Comparison of ENCODE assay signal across 30 cellular contexts in the genomic region with DNA sequence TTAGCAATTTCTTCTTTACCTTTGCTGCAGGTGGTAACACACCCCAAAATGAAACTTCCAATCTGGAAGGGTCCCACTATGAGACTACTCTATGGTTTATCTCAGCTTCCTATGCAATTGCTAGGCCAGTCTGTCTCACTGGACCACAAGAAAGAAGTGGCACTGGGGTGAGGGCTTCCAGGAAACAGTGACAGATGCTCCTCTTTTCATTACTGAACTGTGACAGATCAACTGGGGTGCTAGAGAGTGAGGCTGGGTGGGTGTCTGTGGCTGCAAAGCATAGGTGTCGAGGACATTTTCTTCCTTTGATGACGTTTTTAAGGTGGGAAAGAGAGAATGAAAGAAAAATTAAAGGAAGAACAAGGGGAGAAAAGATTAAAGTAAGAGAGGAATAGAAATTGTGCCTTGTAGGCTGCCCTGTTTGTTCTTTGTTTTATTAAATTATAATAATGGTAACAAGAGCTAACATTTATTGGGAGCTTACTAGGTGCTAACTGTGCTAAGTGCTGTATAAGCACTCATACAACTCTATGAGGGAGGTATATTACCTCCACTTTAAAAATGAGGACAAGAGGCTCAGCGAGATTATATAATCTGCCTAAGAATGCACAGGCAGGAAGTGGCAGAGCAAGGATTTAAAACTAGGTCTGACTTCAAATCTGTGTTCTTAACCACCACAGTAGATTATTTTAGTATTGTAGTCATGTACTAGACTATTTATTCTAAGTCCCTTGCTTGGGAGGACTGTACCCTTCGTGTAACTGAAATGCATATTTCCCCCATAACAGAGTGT. TPM values are rescaled to one million over a fixed set of nuclear protein-coding genes. Genes with fewer than 3 reads are reported as not detected.
DNase-seq lines count a peak whose midpoint lies in the region; ATAC-seq and TF ChIP-seq lines count a peak whose summit lies in the region.
"Had no signal": no experiment of that assay in that cellular context is flagged by ENCODE, and none has a peak within 500 bp of the region (broad histone marks: within the 10 kb centered on the region; RNA-seq: fewer than 3 reads in every experiment).

No MANE protein-coding gene starts in this region.

- H3K4me2 ChIP-seq in BLaER1 treated with 17β-estradiol and CSF1 and Interleukin-3, amounts not matched to agents 10 nM and 100 nM, result peak overlapping the region in 8 of 11 experiments; percentile 0 to 53 (median 32); a peak in 14 of 22 replicates
- no peak overlapping the region for H3K4me2 ChIP-seq in osteoblast (ENCODE audit: insufficient read depth, low read length)
- H3K4me2 ChIP-seq: KMS-11 had no signal

- peaks cover 0 to 7% (median 0%) of the 10 kb centered on the region in 11 experiments; a peak in 3 of 22 replicates for H3K36me3 ChIP-seq in BLaER1 treated with 17β-estradiol and CSF1 and Interleukin-3, amounts not matched to agents 10 nM and 100 nM
- H3K36me3 ChIP-seq in CD8-positive, alpha-beta memory T cell (ENCODE audit: insufficient read depth, low read length), result no peaks in the 10 kb centered on the region
- H3K36me3 ChIP-seq in osteoblast (ENCODE audit: insufficient read depth, low read length), result no peaks in the 10 kb centered on the region
- H3K36me3 ChIP-seq: colonic mucosa, pancreas had no signal

- peaks cover 0 to 6% (median 0%) of the 10 kb centered on the region in 11 experiments; a peak in 1 of 22 replicates for H4K20me1 ChIP-seq in BLaER1 treated with 17β-estradiol and CSF1 and Interleukin-3, amounts not matched to agents 10 nM and 100 nM
- H4K20me1 ChIP-seq in osteoblast (ENCODE audit: insufficient read depth, low read length), result no peaks in the 10 kb centered on the region

- peak overlapping the region in 6 of 7 donors; percentile 15 to 50 (median 36) for H3K4me3 Mint-ChIP-seq in CD8-positive, alpha-beta memory T cell
- no peak overlapping the region for H3K4me3 Mint-ChIP-seq in activated T-helper 2 cell treated with anti-CD3 and anti-CD28 coated beads, Interferon-gamma antibody, Interleukin-2, Interleukin-4, amounts not matched to agents 10 μg/mL and 5 μg/mL and 100 μg/mL, durations not matched to agents 14 hours and 24 hours and 36 hours (ENCODE audit: low read depth)
- H3K4me3 Mint-ChIP-seq in natural killer cell, result peak overlapping the region; percentile 21
- H3K4me3 Mint-ChIP-seq: activated CD4-positive, alpha-beta T cell treated with anti-CD3 and anti-CD28 coated beads, Interleukin-2, amount 10 ng/mL, durations not matched to agents 24 days and 14 days; CD14-positive monocyte; nephron progenitor cell; T-helper 2 cell treated with Interferon-gamma antibody and Interleukin-4, amounts not matched to agents 5 μg/mL and 100 μg/mL, for 36 hours had no signal

- TF ChIP-seq CTCF in natural killer cell (IDR thresholded peaks at IDR 0.05) (no peak), osteoblast (IDR thresholded peaks at IDR 0.05; ENCODE audit: extremely low read depth, low read depth, low read length) (no peak)

- peak overlapping the region; percentile 3 to 97 (median 88) for H3K27ac Mint-ChIP-seq in CD8-positive, alpha-beta memory T cell
- peak overlapping the region; percentile 44 for H3K27ac Mint-ChIP-seq in activated T-helper 2 cell treated with anti-CD3 and anti-CD28 coated beads, Interferon-gamma antibody, Interleukin-2, Interleukin-4, amounts not matched to agents 10 μg/mL and 5 μg/mL and 100 μg/mL, durations not matched to agents 14 hours and 24 hours and 36 hours
- peak overlapping the region; percentile 33 to 71 for H3K27ac Mint-ChIP-seq in natural killer cell
- H3K27ac Mint-ChIP-seq: activated CD4-positive, alpha-beta T cell treated with anti-CD3 and anti-CD28 coated beads, Interleukin-2, amount 10 ng/mL, durations not matched to agents 24 days and 14 days; CD14-positive monocyte; nephron progenitor cell; T-helper 2 cell treated with Interferon-gamma antibody and Interleukin-4, amounts not matched to agents 5 μg/mL and 100 μg/mL, for 36 hours had no signal

- no peaks in the 10 kb centered on the region for H3K79me2 ChIP-seq in osteoblast (ENCODE audit: insufficient read depth, low read length)

- H3K4me1 ChIP-seq in BLaER1 treated with 17β-estradiol and CSF1 and Interleukin-3, amounts not matched to agents 10 nM and 100 nM, result peaks cover under 1 to 19% (median 13%) of the 10 kb centered on the region in 10 experiments; a peak in 17 of 20 replicates
- H3K4me1 ChIP-seq in CD8-positive, alpha-beta memory T cell (ENCODE audit: insufficient read depth, low read length), result no peaks in the 10 kb centered on the region
- H3K4me1 ChIP-seq in osteoblast (ENCODE audit: insufficient read depth, low read length), result peaks cover 7% of the 10 kb centered on the region
- H3K4me1 ChIP-seq: colonic mucosa, heart left ventricle, pancreas, suprapubic skin, upper lobe of right lung had no signal

- POLR2A ChIA-PET in CD8-positive, alpha-beta memory T cell (lab: Charles Lee), result no interaction called here

- H3K27me3 Mint-ChIP-seq in CD8-positive, alpha-beta memory T cell, result no peaks in the 10 kb centered on the region
- H3K27me3 Mint-ChIP-seq in activated T-helper 2 cell treated with anti-CD3 and anti-CD28 coated beads, Interferon-gamma antibody, Interleukin-2, Interleukin-4, amounts not matched to agents 10 μg/mL and 5 μg/mL and 100 μg/mL, durations not matched to agents 14 hours and 24 hours and 36 hours (ENCODE audit: low read depth), result no peaks in the 10 kb centered on the region
- no peaks in the 10 kb centered on the region for H3K27me3 Mint-ChIP-seq in natural killer cell (ENCODE audit: low read depth in 2 of 2)
- H3K27me3 Mint-ChIP-seq: activated CD4-positive, alpha-beta T cell treated with anti-CD3 and anti-CD28 coated beads, Interleukin-2, amount 10 ng/mL, durations not matched to agents 24 days and 14 days had no signal

- DNase-seq in CD8-positive, alpha-beta memory T cell, result peak in 2 of 5 donors; percentile 1 to 47
- DNase-seq in activated T-helper 2 cell treated with anti-CD3 and anti-CD28 coated beads, Interferon-gamma antibody, Interleukin-2, Interleukin-4, amounts not matched to agents 10 μg/mL and 5 μg/mL and 100 μg/mL, durations not matched to agents 14 hours and 24 hours and 36 hours (ENCODE audit: low spot score), result no peak
- no peak for DNase-seq in natural killer cell
- no peak for DNase-seq in amniotic stem cell (lab: John Stamatoyannopoulos, UW)
- DNase-seq in osteoblast (ENCODE audit: insufficient read length, low spot score, missing footprints), result no peak
- no peak for DNase-seq in NCI-H2029 treated with DMSO at 0.1 percent for 48 hours (lab: John Stamatoyannopoulos, UW)
- DNase-seq: activated CD4-positive, alpha-beta T cell treated with anti-CD3 and anti-CD28 coated beads, Interleukin-2, amount 10 ng/mL, durations not matched to agents 24 days and 14 days; activated gamma-delta T cell treated with Interleukin-2 at 50 U/mL for 16 hours; anterior cingulate cortex; colonic mucosa; foreskin fibroblast; GOT3; heart left ventricle; midbrain; MM.1S; NCI-H2081 treated with DMSO at 0.1 percent for 48 hours; NCI-H446 treated with DMSO at 0.1 percent for 48 hours; nephron progenitor cell; pancreas; PC-3; stimulated activated CD4-positive, alpha-beta T cell treated with anti-CD3 and anti-CD28 coated beads, Interleukin-2, amount 100 ng/mL, for 48 hours; upper lobe of right lung had no signal

- intact Hi-C loops in activated T-helper 2 cell treated with anti-CD3 and anti-CD28 coated beads, Interferon-gamma antibody, Interleukin-2, Interleukin-4, amounts not matched to agents 10 μg/mL and 5 μg/mL and 100 μg/mL, durations not matched to agents 14 hours and 24 hours and 36 hours (cut with micrococcal nuclease), result no loop called here
- intact Hi-C loops in natural killer cell (cut with micrococcal nuclease), result no loop called here

- H3K27me3 ChIP-seq in BLaER1 treated with 17β-estradiol and CSF1 and Interleukin-3, amounts not matched to agents 10 nM and 100 nM, result peaks cover 0 to 46% (median 0%) of the 10 kb centered on the region in 11 experiments; a peak in 4 of 22 replicates
- H3K27me3 ChIP-seq in CD8-positive, alpha-beta memory T cell (ENCODE audit: insufficient read depth, low read length, poor library complexity, severe bottlenecking), result no peaks in the 10 kb centered on the region
- no peaks in the 10 kb centered on the region for H3K27me3 ChIP-seq in osteoblast (ENCODE audit: insufficient read depth, low read length)
- H3K27me3 ChIP-seq: colonic mucosa, heart left ventricle, pancreas, suprapubic skin, upper lobe of right lung had no signal

- H3K9me3 ChIP-seq in BLaER1 treated with 17β-estradiol and CSF1 and Interleukin-3, amounts not matched to agents 10 nM and 100 nM (replicated peaks in 1 of 11), result no peaks in the 10 kb centered on the region
- no peaks in the 10 kb centered on the region for H3K9me3 ChIP-seq in CD8-positive, alpha-beta memory T cell (ENCODE audit: low read length)
- H3K9me3 ChIP-seq in osteoblast (ENCODE audit: low read depth, low read length), result no peaks in the 10 kb centered on the region
- H3K9me3 ChIP-seq: colonic mucosa, heart left ventricle, pancreas, suprapubic skin, upper lobe of right lung had no signal

- no peak overlapping the region for H3K9ac ChIP-seq in BLaER1 treated with 17β-estradiol and CSF1 and Interleukin-3, amounts not matched to agents 10 nM and 100 nM
- H3K9ac ChIP-seq: KMS-11 had no signal

- H3K36me3 Mint-ChIP-seq in CD8-positive, alpha-beta memory T cell, result peaks cover 0 to 6% (median 0%) of the 10 kb centered on the region in 3 donors
- H3K36me3 Mint-ChIP-seq in activated T-helper 2 cell treated with anti-CD3 and anti-CD28 coated beads, Interferon-gamma antibody, Interleukin-2, Interleukin-4, amounts not matched to agents 10 μg/mL and 5 μg/mL and 100 μg/mL, durations not matched to agents 14 hours and 24 hours and 36 hours (ENCODE audit: low read depth), result no peaks in the 10 kb centered on the region
- H3K36me3 Mint-ChIP-seq in natural killer cell, result no peaks in the 10 kb centered on the region

- no peak overlapping the region for H2AFZ ChIP-seq in osteoblast (ENCODE audit: low read length)

- H3K4me1 Mint-ChIP-seq in CD8-positive, alpha-beta memory T cell, result peaks cover 26 to 32% (median 31%) of the 10 kb centered on the region in 3 donors
- peaks cover 6% of the 10 kb centered on the region for H3K4me1 Mint-ChIP-seq in activated T-helper 2 cell treated with anti-CD3 and anti-CD28 coated beads, Interferon-gamma antibody, Interleukin-2, Interleukin-4, amounts not matched to agents 10 μg/mL and 5 μg/mL and 100 μg/mL, durations not matched to agents 14 hours and 24 hours and 36 hours (ENCODE audit: low read depth)
- H3K4me1 Mint-ChIP-seq in natural killer cell, result peaks cover 37 to 42% of the 10 kb centered on the region in 2 donors
- H3K4me1 Mint-ChIP-seq: CD14-positive monocyte, nephron progenitor cell had no signal

- H3K27ac ChIP-seq in BLaER1 treated with 17β-estradiol and CSF1 and Interleukin-3, amounts not matched to agents 10 nM and 100 nM, result 0 out of 22 replicates have a peak overlapping the region, but pooled peaks of 2 of the 11 experiments have one; percentile 9 to 19
- H3K27ac ChIP-seq in CD8-positive, alpha-beta memory T cell (ENCODE audit: low read depth, low read length), result no peak overlapping the region
- no peak overlapping the region for H3K27ac ChIP-seq in osteoblast (ENCODE audit: low read depth, low read length)
- H3K27ac ChIP-seq: colonic mucosa, heart left ventricle, KMS-11, pancreas, suprapubic skin, upper lobe of right lung had no signal

- CTCF ChIA-PET in CD8-positive, alpha-beta memory T cell (lab: Charles Lee), result interaction anchor here (1.3 kb wide), 1 partner anchor 13 kb away, joined by 4 read pairs; no protein-coding TSS in a partner anchor

- peak; percentile 72 to 77 (median 74) for ATAC-seq in natural killer cell
- ATAC-seq: esophagus mucosa, GM12878, heart left ventricle, pancreas, PC-3, upper lobe of right lung had no signal

- H3K4me3 ChIP-seq in BLaER1 treated with 17β-estradiol and CSF1 and Interleukin-3, amounts not matched to agents 10 nM and 100 nM, result no peak overlapping the region
- no peak overlapping the region for H3K4me3 ChIP-seq in CD8-positive, alpha-beta memory T cell (ENCODE audit: low read length)
- H3K4me3 ChIP-seq in osteoblast (ENCODE audit: insufficient read depth, low read length), result no peak overlapping the region
- H3K4me3 ChIP-seq: colonic mucosa, GM12878, heart left ventricle, pancreas, suprapubic skin, upper lobe of right lung had no signal

- no peaks in the 10 kb centered on the region for H3K9me3 Mint-ChIP-seq in CD8-positive, alpha-beta memory T cell
- H3K9me3 Mint-ChIP-seq in activated T-helper 2 cell treated with anti-CD3 and anti-CD28 coated beads, Interferon-gamma antibody, Interleukin-2, Interleukin-4, amounts not matched to agents 10 μg/mL and 5 μg/mL and 100 μg/mL, durations not matched to agents 14 hours and 24 hours and 36 hours, result no peaks in the 10 kb centered on the region
- H3K9me3 Mint-ChIP-seq in natural killer cell, result no peaks in the 10 kb centered on the region
- H3K9me3 Mint-ChIP-seq: activated CD4-positive, alpha-beta T cell treated with anti-CD3 and anti-CD28 coated beads, Interleukin-2, amount 10 ng/mL, durations not matched to agents 24 days and 14 days; CD14-positive monocyte; nephron progenitor cell; T-helper 2 cell treated with Interferon-gamma antibody and Interleukin-4, amounts not matched to agents 5 μg/mL and 100 μg/mL, for 36 hours had no signal

RNA-seq across cellular contexts. Expression of a gene that starts 27.8 kb away (rescaled TPM):
- total RNA-seq in CD8-positive, alpha-beta memory T cell, result not detected
- polyA plus RNA-seq in CD8-positive, alpha-beta memory T cell, result not detected
- not detected in 2 replicates for total RNA-seq in activated T-helper 2 cell treated with anti-CD3 and anti-CD28 coated beads, Interferon-gamma antibody, Interleukin-2, Interleukin-4, amounts not matched to agents 10 μg/mL and 5 μg/mL and 100 μg/mL, durations not matched to agents 14 hours and 24 hours and 36 hours
- total RNA-seq in natural killer cell (not detected), osteoblast (under 0.01 TPM in 1 of 2 replicates, not detected in the other)
- total RNA-seq: activated CD4-positive, alpha-beta T cell treated with anti-CD3 and anti-CD28 coated beads, Interleukin-2, amount 10 ng/mL, durations not matched to agents 24 days and 14 days; colonic mucosa; GM12878; kidney epithelial cell; pancreas; PC-3; suprapubic skin; upper lobe of right lung had no signal
- polyA plus RNA-seq: CD14-positive monocyte, GM12878, heart left ventricle had no signal
